In genomic region chr9:68426755-68427154, GRCh38 we compare ENCODE assay signal across 15 cellular contexts.
"Had no signal": no experiment of that assay in that cellular context is flagged by ENCODE, and none has a peak within 500 bp of the region (broad histone marks: within the 10 kb centered on the region; RNA-seq: fewer than 3 reads in every experiment).

No MANE protein-coding gene starts in this region.

- H3K4me3 Mint-ChIP-seq: activated naive CD8-positive, alpha-beta T cell treated with anti-CD3 and anti-CD28 coated beads, Interleukin-2, amount 10 ng/mL, durations not matched to agents 7 days and 5 days; stimulated activated memory B cell treated with anti-CD40 and anti-IgM and Interleukin-4, amounts not matched to agents 10 μg/mL and 1 μg/mL and 100 μg/mL, for 72 hours; T-cell; type B pancreatic cell had no signal

- H3K9me2 ChIP-seq: SK-N-SH had no signal

- H3K4me1 Mint-ChIP-seq: activated naive CD8-positive, alpha-beta T cell treated with anti-CD3 and anti-CD28 coated beads, Interleukin-2, amount 10 ng/mL, durations not matched to agents 7 days and 5 days; stimulated activated memory B cell treated with anti-CD40 and anti-IgM and Interleukin-4, amounts not matched to agents 10 μg/mL and 1 μg/mL and 100 μg/mL, for 72 hours; T-cell had no signal

- H3K4me3 ChIP-seq: breast epithelium had no signal

- H3K9me3 ChIP-seq: SK-N-SH had no signal

- H3K36me3 Mint-ChIP-seq: activated naive CD8-positive, alpha-beta T cell treated with anti-CD3 and anti-CD28 coated beads, Interleukin-2, amount 10 ng/mL, durations not matched to agents 7 days and 5 days; stimulated activated memory B cell treated with anti-CD40 and anti-IgM and Interleukin-4, amounts not matched to agents 10 μg/mL and 1 μg/mL and 100 μg/mL, for 72 hours; T-cell; type B pancreatic cell had no signal

- H3K4me1 ChIP-seq: breast epithelium had no signal

- H3K27ac ChIP-seq: breast epithelium, epithelial cell of prostate had no signal

- ATAC-seq: activated CD4-positive, CD25-positive, alpha-beta regulatory T cell treated with anti-CD3 and anti-CD28 coated beads, Interleukin-2, amount 50 U/mL, for 24 hours; stimulated activated memory B cell treated with anti-CD40 and anti-IgM and Interleukin-4, amounts not matched to agents 10 μg/mL and 1 μg/mL and 100 μg/mL, for 72 hours; T-cell had no signal

- H3K27me3 ChIP-seq: breast epithelium had no signal

- DNase-seq: activated naive CD4-positive, alpha-beta T cell; activated naive CD8-positive, alpha-beta T cell treated with anti-CD3 and anti-CD28 coated beads, Interleukin-2, amount 10 ng/mL, durations not matched to agents 7 days and 5 days; activated T-cell treated with anti-CD3 and anti-CD28 coated beads for 4 hours; hippocampal formation; mesenchymal stem cell; SK-N-SH; stimulated activated CD4-positive, alpha-beta T cell treated with anti-CD3 and anti-CD28 coated beads, Interleukin-2, amount 100 ng/mL, for 48 hours; substantia nigra; T-cell; T-helper 9 cell had no signal

- H3K27ac Mint-ChIP-seq: activated naive CD8-positive, alpha-beta T cell treated with anti-CD3 and anti-CD28 coated beads, Interleukin-2, amount 10 ng/mL, durations not matched to agents 7 days and 5 days; stimulated activated memory B cell treated with anti-CD40 and anti-IgM and Interleukin-4, amounts not matched to agents 10 μg/mL and 1 μg/mL and 100 μg/mL, for 72 hours; T-cell; type B pancreatic cell had no signal

- H3K9me3 Mint-ChIP-seq: activated naive CD8-positive, alpha-beta T cell treated with anti-CD3 and anti-CD28 coated beads, Interleukin-2, amount 10 ng/mL, durations not matched to agents 7 days and 5 days; stimulated activated memory B cell treated with anti-CD40 and anti-IgM and Interleukin-4, amounts not matched to agents 10 μg/mL and 1 μg/mL and 100 μg/mL, for 72 hours; type B pancreatic cell had no signal

- H3K4me2 ChIP-seq: SK-N-SH had no signal

- H3K36me3 ChIP-seq: breast epithelium had no signal

- H3K9ac ChIP-seq: SK-N-SH had no signal

- H3K27me3 Mint-ChIP-seq: activated naive CD8-positive, alpha-beta T cell treated with anti-CD3 and anti-CD28 coated beads, Interleukin-2, amount 10 ng/mL, durations not matched to agents 7 days and 5 days; type B pancreatic cell had no signal
